In the genomic region with DNA sequence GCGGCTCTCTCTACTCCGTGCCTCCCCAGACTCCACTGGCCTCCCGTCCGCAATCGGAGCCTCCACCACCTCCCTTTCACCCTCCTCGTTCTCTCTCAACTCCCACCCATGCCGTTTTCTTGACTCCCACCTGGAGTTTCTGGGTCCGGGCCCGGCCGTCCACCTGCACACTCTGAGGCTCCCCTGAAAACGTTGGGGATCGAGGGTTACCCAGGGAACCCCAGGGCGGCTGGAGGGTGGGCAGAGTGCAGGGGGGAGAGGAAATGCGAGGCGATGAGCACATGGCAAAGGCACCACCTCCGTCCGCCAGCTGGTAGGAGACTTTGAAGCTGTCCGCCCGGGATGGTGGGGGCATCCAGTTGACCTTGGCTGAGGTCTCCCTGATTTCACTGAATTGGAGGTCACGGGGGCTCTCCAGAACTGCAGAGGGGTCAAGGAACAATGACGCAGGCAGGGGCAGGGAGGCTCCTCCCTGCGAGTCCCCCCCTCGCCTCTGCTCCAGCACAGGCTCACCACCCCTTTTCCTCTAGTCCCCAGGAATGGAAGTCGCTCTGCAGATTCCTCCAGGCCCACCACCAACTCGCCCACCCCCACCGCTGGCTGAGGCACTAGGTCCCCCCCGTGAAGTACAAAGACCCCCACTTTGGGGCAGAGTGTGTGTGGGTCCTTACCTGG, we compare ENCODE assay signal across 2 cellular contexts. TPM values are rescaled to one million over a fixed set of nuclear protein-coding genes. Genes with fewer than 3 reads are reported as not detected.
"Had no signal": no experiment of that assay in that cellular context is flagged by ENCODE, and none has a peak within 500 bp of the region (broad histone marks: within the 10 kb centered on the region; RNA-seq: fewer than 3 reads in every experiment).

No MANE protein-coding gene starts in this region.

RNA-seq across cellular contexts. Expression of a gene that starts 27.2 kb away (rescaled TPM):
- total RNA-seq: NCI-H460, SK-MEL-5 had no signal
